In genomic region chr4:154626793-154627484, GRCh38 we compare ENCODE assay signal across 8 cellular contexts. TPM values are rescaled to one million over a fixed set of nuclear protein-coding genes. Genes with fewer than 3 reads are reported as not detected.
DNase-seq lines count a peak whose midpoint lies in the region; ATAC-seq and TF ChIP-seq lines count a peak whose summit lies in the region.

No MANE protein-coding gene starts in this region.

- H3K27me3 Mint-ChIP-seq in endodermal cell (ENCODE audit: insufficient read depth): peaks cover 20% of the 10 kb centered on the region
- peaks cover 33% of the 10 kb centered on the region for H3K27me3 Mint-ChIP-seq in mesothelial cell of epicardium (ENCODE audit: low read depth)
- H3K27me3 Mint-ChIP-seq in stimulated activated naive B cell treated with anti-CD40 and anti-IgM and Interleukin-4, amounts not matched to agents 10 μg/mL and 1 μg/mL and 100 μg/mL, for 72 hours: peaks cover 22 to 34% of the 10 kb centered on the region in 2 donors

- TF ChIP-seq CTCF in endodermal cell (conservative IDR thresholded peaks at IDR 0.05): peak; percentile 93
- TF ChIP-seq CTCF in mesothelial cell of epicardium (IDR thresholded peaks at IDR 0.05; ENCODE audit: unreplicated experiment): peak; percentile 67

- H3K4me3 Mint-ChIP-seq in endodermal cell (no peak overlapping the region), mesothelial cell of epicardium (no peak overlapping the region)
- H3K4me3 Mint-ChIP-seq in stimulated activated naive B cell treated with anti-CD40 and anti-IgM and Interleukin-4, amounts not matched to agents 10 μg/mL and 1 μg/mL and 100 μg/mL, for 72 hours: peak overlapping the region; percentile 46 to 67

- no peak overlapping the region for H3K27ac ChIP-seq in HUES48 (ENCODE audit: low read depth, low read length)
- no peak overlapping the region for H3K27ac ChIP-seq in endodermal cell (ENCODE audit: low read depth, low read length)

- H3K9me3 Mint-ChIP-seq in endodermal cell: no peaks in the 10 kb centered on the region
- no peaks in the 10 kb centered on the region for H3K9me3 Mint-ChIP-seq in mesothelial cell of epicardium
- H3K9me3 Mint-ChIP-seq in stimulated activated naive B cell treated with anti-CD40 and anti-IgM and Interleukin-4, amounts not matched to agents 10 μg/mL and 1 μg/mL and 100 μg/mL, for 72 hours: no peaks in the 10 kb centered on the region

- 12 to 34% methylated on average over 15 to 48 of the region's 48 CpGs for WGBS in endodermal cell (ENCODE audit: insufficient coverage in 1 of 2, insufficient read length in 1 of 2), 2 experiments

- H3K4me1 ChIP-seq in HUES48 (ENCODE audit: control insufficient read depth, insufficient read depth, low read length): peaks cover 3% of the 10 kb centered on the region
- H3K4me1 ChIP-seq in endodermal cell (ENCODE audit: control insufficient read depth, insufficient read depth, low read length): peaks cover 5% of the 10 kb centered on the region

- DNase-seq in ELF-1 (ENCODE audit: low read depth, low spot score) (peak; percentile 89), endodermal cell (peak; percentile 93), mesothelial cell of epicardium (ENCODE audit: low spot score in 2 of 2, unreplicated experiment in 2 of 2) (peak; percentile 61 to 78), NCI-H446 treated with DMSO at 0.1 percent for 48 hours (lab: John Stamatoyannopoulos, UW) (no peak)
- DNase-seq in activated CD4-positive, alpha-beta T cell treated with anti-CD3 and anti-CD28 coated beads, Interleukin-2, amount 50 U/mL, for 24 hours (ENCODE audit: low read depth in 1 of 2, low spot score in 1 of 2): peak; percentile 6 to 24
- DNase-seq in stimulated activated naive B cell treated with anti-CD40 and anti-IgM and Interleukin-4, amounts not matched to agents 10 μg/mL and 1 μg/mL and 100 μg/mL, for 72 hours: peak; percentile 51

- H3K9me3 ChIP-seq in HUES48 (ENCODE audit: control insufficient read depth, insufficient read depth, low read length) (no peaks in the 10 kb centered on the region), endodermal cell (ENCODE audit: control insufficient read depth, low read length) (no peaks in the 10 kb centered on the region)

- H3K36me3 ChIP-seq in HUES48 (ENCODE audit: control insufficient read depth, insufficient read depth, low read length) (no peaks in the 10 kb centered on the region), endodermal cell (ENCODE audit: control insufficient read depth, insufficient read depth, low read length) (no peaks in the 10 kb centered on the region)

- H3K36me3 Mint-ChIP-seq in endodermal cell (ENCODE audit: low read depth) (no peaks in the 10 kb centered on the region), mesothelial cell of epicardium (no peaks in the 10 kb centered on the region)
- no peaks in the 10 kb centered on the region for H3K36me3 Mint-ChIP-seq in stimulated activated naive B cell treated with anti-CD40 and anti-IgM and Interleukin-4, amounts not matched to agents 10 μg/mL and 1 μg/mL and 100 μg/mL, for 72 hours

- H3K4me1 Mint-ChIP-seq in endodermal cell (peaks cover 16% of the 10 kb centered on the region), mesothelial cell of epicardium (peaks cover 4% of the 10 kb centered on the region)
- peaks cover 2 to 5% of the 10 kb centered on the region in 2 donors for H3K4me1 Mint-ChIP-seq in stimulated activated naive B cell treated with anti-CD40 and anti-IgM and Interleukin-4, amounts not matched to agents 10 μg/mL and 1 μg/mL and 100 μg/mL, for 72 hours

- H3K27ac Mint-ChIP-seq in endodermal cell (no peak overlapping the region), mesothelial cell of epicardium (no peak overlapping the region)
- no peak overlapping the region for H3K27ac Mint-ChIP-seq in stimulated activated naive B cell treated with anti-CD40 and anti-IgM and Interleukin-4, amounts not matched to agents 10 μg/mL and 1 μg/mL and 100 μg/mL, for 72 hours

- peak; percentile 95 for ATAC-seq in GM21515 (IDR thresholded peaks at IDR 0.05; ENCODE audit: unreplicated experiment)
- ATAC-seq in stimulated activated naive B cell treated with anti-CD40 and anti-IgM and Interleukin-4, amounts not matched to agents 10 μg/mL and 1 μg/mL and 100 μg/mL, for 72 hours (replicated peaks): peak; percentile 92 to 97

- H3K4me3 ChIP-seq in HUES48 (ENCODE audit: low read depth, low read length) (peak overlapping the region; percentile 71), endodermal cell (ENCODE audit: low read length) (peak overlapping the region; percentile 65)

- H3K9ac ChIP-seq in HUES48 (ENCODE audit: low read depth, low read length) (peak overlapping the region; percentile 42), endodermal cell (ENCODE audit: extremely low read depth, low read length, poor library complexity, severe bottlenecking) (no peak overlapping the region)

- H3K27me3 ChIP-seq in HUES48 (ENCODE audit: control insufficient read depth, insufficient read depth, low read length) (peaks cover 34% of the 10 kb centered on the region), endodermal cell (ENCODE audit: control insufficient read depth, insufficient read depth, low read length, poor library complexity, severe bottlenecking) (peaks cover 34% of the 10 kb centered on the region)

RNA-seq across cellular contexts. Expression of gene FGG, which starts 14.5 kb away (rescaled TPM):
- total RNA-seq in endodermal cell (under 1 TPM in 1 of 2 donors, not detected in 1; 0.89 TPM), mesothelial cell of epicardium (1.0 to 2.5 TPM (median 1.6 TPM) in 3 replicates)
- polyA plus RNA-seq in endodermal cell (2013, experiment 1 of 2): 0.36 TPM
- 0.41 TPM for polyA plus RNA-seq in endodermal cell (2013, experiment 2 of 2)

RNA-seq across cellular contexts. Expression of gene FGA, which starts 36.4 kb away (rescaled TPM):
- 1 to 10 TPM; 3.1 to 3.7 TPM for total RNA-seq in endodermal cell
- 1.5 TPM for polyA plus RNA-seq in endodermal cell (2013, experiment 1 of 2)
- 0.70 TPM for polyA plus RNA-seq in endodermal cell (2013, experiment 2 of 2)
- total RNA-seq in mesothelial cell of epicardium: not detected in 3 replicates

Comparison
In these comparisons a context has a peak if more than half of its experiments do, and no peak if none do; other contexts are left out.
1. H3K4me3 Mint-ChIP-seq: peak in stimulated activated naive B cell treated with anti-CD40 and anti-IgM and Interleukin-4, amounts not matched to agents 10 μg/mL and 1 μg/mL and 100 μg/mL, for 72 hours (2 of 2); none in endodermal cell (single experiment) and mesothelial cell of epicardium (single experiment).